In the genomic region with DNA sequence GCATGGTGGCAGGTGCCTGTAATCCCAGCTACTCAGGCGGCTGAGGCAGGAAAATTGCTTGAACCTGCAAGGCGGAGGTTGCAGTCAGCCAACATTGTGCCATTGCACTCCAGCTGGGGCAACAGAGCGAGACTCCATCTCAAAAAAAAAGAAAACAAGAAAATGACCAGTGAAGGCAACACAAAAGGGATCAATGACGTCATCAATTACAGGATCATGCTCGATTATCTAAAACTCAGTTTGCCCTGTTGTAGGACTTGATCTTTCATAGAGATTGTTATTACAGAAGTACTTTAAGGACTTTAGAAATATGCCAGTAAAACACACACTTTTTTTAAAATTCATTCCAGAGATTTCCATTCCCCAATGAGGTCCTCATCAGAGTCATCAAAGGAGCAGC, we compare ENCODE assay signal across 32 cellular contexts.
"Had no signal": no experiment of that assay in that cellular context is flagged by ENCODE, and none has a peak within 500 bp of the region (broad histone marks: within the 10 kb centered on the region; RNA-seq: fewer than 3 reads in every experiment).

No MANE protein-coding gene starts in this region.

- DNase-seq: activated B cell treated with CpG ODN at 0.5 μM for 24 hours; activated CD4-positive, alpha-beta memory T cell treated with anti-CD3 and anti-CD28 coated beads, Interleukin-2, amount 10 ng/mL, durations not matched to agents 7 days and 5 days; activated CD4-positive, alpha-beta T cell treated with anti-CD3 and anti-CD28 coated beads for 4 hours; activated CD4-positive, alpha-beta T cell treated with anti-CD3 and anti-CD28 coated beads, Interleukin-2, amount 10 ng/mL, durations not matched to agents 24 days and 14 days; activated CD4-positive, alpha-beta T cell treated with anti-CD3 and anti-CD28 coated beads, Interleukin-2, amount 50 U/mL, for 1 hour; activated CD4-positive, alpha-beta T cell treated with anti-CD3 and anti-CD28 coated beads, Interleukin-2, amount 50 U/mL, for 4 hours; activated CD4-positive, CD25-positive, alpha-beta regulatory T cell treated with anti-CD3 and anti-CD28 coated beads, Interleukin-2, amount 50 U/mL, for 72 hours; activated CD8-positive, alpha-beta memory T cell treated with anti-CD3 and anti-CD28 coated beads for 24 hours; activated CD8-positive, alpha-beta memory T cell treated with anti-CD3 and anti-CD28 coated beads, Interleukin-2, amount 10 ng/mL, durations not matched to agents 7 days and 5 days; activated CD8-positive, alpha-beta memory T cell treated with anti-CD3 and anti-CD28 coated beads, Interleukin-2, amount 50 U/mL, for 48 hours; activated CD8-positive, alpha-beta T cell treated with anti-CD3 and anti-CD28 coated beads, Interleukin-2, amount 10 ng/mL, durations not matched to agents 7 days and 5 days; activated effector memory CD4-positive, alpha-beta T cell treated with Interleukin-2 at 50 U/mL for 16 hours; activated gamma-delta T cell; activated naive CD4-positive, alpha-beta T cell treated with anti-CD3 and anti-CD28 coated beads, Interleukin-2, amount 10 ng/mL, durations not matched to agents 7 days and 5 days; activated naive CD4-positive, alpha-beta T cell treated with Interleukin-2 at 50 U/mL for 16 hours; activated naive CD8-positive, alpha-beta T cell treated with anti-CD3 and anti-CD28 coated beads for 36 hours; activated T-cell treated with anti-CD3 and anti-CD28 coated beads, Interleukin-2, amount 50 U/mL, for 24 hours; activated T-cell treated with anti-CD3 and anti-CD28 coated beads, Interleukin-2, amount 50 U/mL, for 48 hours; adrenal gland; amniotic stem cell; aorta; body of pancreas; brain microvascular endothelial cell; central memory CD4-positive, alpha-beta T cell; T-helper 1 cell; T-helper 2 cell; T-helper 9 cell had no signal

- H3K27ac ChIP-seq: adrenal gland, body of pancreas, brain microvascular endothelial cell, breast epithelium, VCaP had no signal

- H3K27me3 ChIP-seq: adrenal gland, body of pancreas, brain microvascular endothelial cell, breast epithelium had no signal

- H3K4me3 ChIP-seq: adrenal gland, body of pancreas, breast epithelium had no signal

- ATAC-seq: activated CD8-positive, alpha-beta memory T cell treated with anti-CD3 and anti-CD28 coated beads, Interleukin-2, amount 10 ng/mL, durations not matched to agents 7 days and 5 days; activated CD8-positive, alpha-beta T cell treated with anti-CD3 and anti-CD28 coated beads, Interleukin-2, amount 10 ng/mL, durations not matched to agents 7 days and 5 days; activated naive CD4-positive, alpha-beta T cell treated with anti-CD3 and anti-CD28 coated beads, Interleukin-2, amount 50 U/mL, for 72 hours; body of pancreas had no signal

- H3K36me3 ChIP-seq: adrenal gland, brain microvascular endothelial cell, breast epithelium had no signal

- FAIRE-seq: astrocyte, TTC549 had no signal

- H3K9me3 ChIP-seq: adrenal gland, body of pancreas, breast epithelium had no signal

- H3K4me1 ChIP-seq: breast epithelium had no signal
